ENCODE assay signal across 10 cellular contexts in the genomic region with DNA sequence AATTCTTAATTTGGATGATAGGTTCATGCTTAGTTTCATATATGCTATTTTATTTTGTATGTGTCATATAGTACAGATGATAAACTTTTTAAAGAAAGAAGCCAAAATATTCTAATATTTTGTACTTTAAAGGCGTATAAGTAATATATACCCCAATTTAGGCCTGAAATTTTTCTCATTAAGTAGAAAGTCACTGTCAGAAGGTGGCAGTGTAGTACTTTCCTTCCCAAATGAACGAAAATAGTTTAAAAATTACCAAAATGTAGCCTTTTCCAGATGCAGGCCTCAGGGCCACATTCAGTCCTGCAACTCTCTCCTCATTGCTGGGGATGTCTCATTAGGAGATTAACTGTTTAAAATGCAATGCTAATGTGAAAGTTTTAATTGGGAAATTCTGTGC.
A peak's percentile ranks its signal among the peaks of the same experiment; 100 is the strongest.
DNase-seq lines count a peak whose midpoint lies in the region; ATAC-seq, FAIRE-seq and TF ChIP-seq lines count a peak whose summit lies in the region.
"Had no signal": no experiment of that assay in that cellular context is flagged by ENCODE, and none has a peak within 500 bp of the region (broad histone marks: within the 10 kb centered on the region; RNA-seq: fewer than 3 reads in every experiment).

No MANE protein-coding gene starts in this region.

- peak; percentile 57 for TF ChIP-seq CTCF in AG04450 (IDR thresholded peaks at IDR 0.05; ENCODE audit: low read depth, low read length)

- no peak for DNase-seq in AG04450 (ENCODE audit: low read depth, low spot score)
- DNase-seq in HT-29 (ENCODE audit: low spot score) = peak; percentile 2
- peak; percentile 73 for DNase-seq in adipocyte (ENCODE audit: low read depth)
- peak; percentile 22 for DNase-seq in iPS DF 4.7 (ENCODE audit: extremely low read depth, low spot score)
- no peak for DNase-seq in posterior cingulate gyrus
- DNase-seq in germinal center (ENCODE audit: low spot score) = no peak
- no peak for DNase-seq in RCC 7860 (ENCODE audit: low spot score)
- DNase-seq: stomach had no signal

- H3K27me3 ChIP-seq in AG04450 (ENCODE audit: control insufficient read depth, insufficient read depth, low read length) (no peaks in the 10 kb centered on the region), adipocyte (replicated peaks; ENCODE audit: control insufficient read depth, insufficient read depth, low read length) (no peaks in the 10 kb centered on the region)
- H3K27me3 ChIP-seq: stomach had no signal

- no peaks in the 10 kb centered on the region for H3K4me1 ChIP-seq in adipocyte (ENCODE audit: control insufficient read depth, insufficient read depth, low read length)
- H3K4me1 ChIP-seq: stomach had no signal

- H3K9me3 ChIP-seq in AG04450 (ENCODE audit: control insufficient read depth, insufficient read depth, low read length) (no peaks in the 10 kb centered on the region), adipocyte (ENCODE audit: control insufficient read depth, low read length) (no peaks in the 10 kb centered on the region)
- H3K9me3 ChIP-seq: stomach had no signal

- POLR2A ChIA-PET in AG04450 (lab: Yijun Ruan, JAX) = no interaction called here

- CTCF ChIA-PET in AG04450 (lab: Charles Lee) = interaction anchor here (1.1 to 1.3 kb wide), 2 partner anchors 206 to 449 kb away, joined by 3 to 5 read pairs; no protein-coding TSS in a partner anchor

- no peak overlapping the region for H3K9ac ChIP-seq in adipocyte (ENCODE audit: low read length)

- H3K27ac ChIP-seq in AG04450 (ENCODE audit: low read depth, low read length) = no peak overlapping the region
- H3K27ac ChIP-seq: stomach had no signal

- H3K36me3 ChIP-seq in adipocyte (ENCODE audit: control insufficient read depth, insufficient read depth, low read length, severe bottlenecking) = no peaks in the 10 kb centered on the region
- H3K36me3 ChIP-seq: stomach had no signal

- intact Hi-C loops in posterior cingulate gyrus (cut with DNase I) = no loop called here

- FAIRE-seq in RCC 7860 (lab: Jason Lieb, UNC) = no peak

- H3K4me3 ChIP-seq in AG04450 (ENCODE audit: low read depth, low read length) (no peak overlapping the region), adipocyte (ENCODE audit: low read length) (no peak overlapping the region)
- H3K4me3 ChIP-seq: stomach had no signal

- no peak for ATAC-seq in HG02973 (IDR thresholded peaks at IDR 0.05; ENCODE audit: unreplicated experiment)
- ATAC-seq: sciatic nerve had no signal

Comparison
In these comparisons a context has a peak if more than half of its experiments do, and no peak if none do; other contexts are left out.
1. DNase-seq: peak in HT-29 (single experiment), adipocyte (single experiment) and iPS DF 4.7 (single experiment); none in AG04450 (single experiment), posterior cingulate gyrus (0 of 10), germinal center (single experiment) and RCC 7860 (single experiment).